14 cellular contexts compared by ENCODE assay signal in genomic region chr16:17459903-17460521, GRCh38. TPM values are rescaled to one million over a fixed set of nuclear protein-coding genes. Genes with fewer than 3 reads are reported as not detected.
DNase-seq lines count a peak whose midpoint lies in the region; ATAC-seq, FAIRE-seq and TF ChIP-seq lines count a peak whose summit lies in the region.
"Had no signal": no experiment of that assay in that cellular context is flagged by ENCODE, and none has a peak within 500 bp of the region (broad histone marks: within the 10 kb centered on the region; RNA-seq: fewer than 3 reads in every experiment).

No MANE protein-coding gene starts in this region.

- no peak overlapping the region for H2BK120ac ChIP-seq in neuronal stem cell (ENCODE audit: low read depth, low read length)
- no peak overlapping the region for H2BK120ac ChIP-seq in mesendoderm (ENCODE audit: low read depth, low read length)

- peak overlapping the region; percentile 53 for H3K4me3 ChIP-seq in OCI-LY1 (ENCODE audit: low read depth, low read length, poor library complexity, severe bottlenecking)
- no peak overlapping the region for H3K4me3 ChIP-seq in neuronal stem cell (ENCODE audit: low read length in 2 of 2)
- no peak overlapping the region for H3K4me3 ChIP-seq in mesendoderm (ENCODE audit: low read length)
- H3K4me3 ChIP-seq: tibial artery had no signal

- H3K18ac ChIP-seq in neuronal stem cell (ENCODE audit: low read length) (peak overlapping the region; percentile 11), mesendoderm (ENCODE audit: low read length) (no peak overlapping the region)

- H3K4ac ChIP-seq in neuronal stem cell (ENCODE audit: low read length): no peak overlapping the region
- H3K4ac ChIP-seq in mesendoderm (ENCODE audit: low read depth, low read length): no peak overlapping the region

- peak; percentile 26 for FAIRE-seq in GM18507 (lab: Jason Lieb, UNC)

- H2AK5ac ChIP-seq in neuronal stem cell (ENCODE audit: low read depth, low read length) (no peak overlapping the region), mesendoderm (ENCODE audit: low read length) (no peak overlapping the region)

- H2BK5ac ChIP-seq in neuronal stem cell (ENCODE audit: low read length) (no peak overlapping the region), mesendoderm (ENCODE audit: low read length) (no peak overlapping the region)

- H4K8ac ChIP-seq in neuronal stem cell (ENCODE audit: low read depth, low read length) (no peak overlapping the region), mesendoderm (ENCODE audit: low read depth, low read length) (no peak overlapping the region)

- no peak overlapping the region for H3K56ac ChIP-seq in mesendoderm (ENCODE audit: low read length)

- WGBS in neuronal stem cell (ENCODE audit: extremely low coverage in 2 of 2, insufficient read length in 2 of 2, insufficient replicate concordance in 1 of 2), 2 donors: no CpG with 5 or more reads among the region's 12 CpGs
- no CpG with 5 or more reads among the region's 12 CpGs for whole genome bisulfite sequencing in mesendoderm (ENCODE audit: extremely low coverage, insufficient coverage, low lambda C conversion rate)

- DNase-seq in GM18507 (ENCODE audit: extremely low spot score, insufficient read length, low read depth) (no peak), neuronal stem cell (ENCODE audit: low spot score) (no peak), mesendoderm (no peak)
- no peak for DNase-seq in activated CD4-positive, alpha-beta T cell treated with anti-CD3 and anti-CD28 coated beads for 4 hours
- no peak for DNase-seq in activated effector memory CD4-positive, alpha-beta T cell treated with anti-CD3 and anti-CD28 coated beads, Interleukin-2, amount 50 U/mL, for 16 hours
- DNase-seq in activated effector memory CD4-positive, alpha-beta T cell treated with Interleukin-2 at 50 U/mL for 16 hours: no peak
- DNase-seq: CD8-positive, alpha-beta memory T cell; mesenchymal stem cell; NCI-H1048; retina; T-helper 2 cell had no signal

- no peak for TF ChIP-seq CTCF in OCI-LY1 (IDR thresholded peaks at IDR 0.05; ENCODE audit: low read length)

- H2AFZ ChIP-seq in OCI-LY1 (ENCODE audit: low read length) (no peak overlapping the region), neuronal stem cell (ENCODE audit: low read length) (no peak overlapping the region)

- H3K9me3 ChIP-seq in OCI-LY1 (ENCODE audit: low read length): no peaks in the 10 kb centered on the region
- H3K9me3 ChIP-seq in neuronal stem cell (replicated peaks in 1 of 2; ENCODE audit: control insufficient read depth in 2 of 2, insufficient read depth in 1 of 2, low read depth in 1 of 2, low read length in 2 of 2): peaks cover 0 to 5% of the 10 kb centered on the region in 2 donors
- H3K9me3 ChIP-seq: tibial artery had no signal

- no peaks in the 10 kb centered on the region for H4K20me1 ChIP-seq in OCI-LY1 (ENCODE audit: insufficient read depth, low read length)

- no peak overlapping the region for H2BK12ac ChIP-seq in neuronal stem cell (ENCODE audit: low read length)

- H3K27me3 ChIP-seq in OCI-LY1 (ENCODE audit: insufficient read depth, low read length) (no peaks in the 10 kb centered on the region), neuronal stem cell (ENCODE audit: control insufficient read depth in 3 of 3, insufficient read depth in 3 of 3, low read depth in 1 of 3, low read length in 3 of 3) (peaks cover 0 to 2% (median 0%) of the 10 kb centered on the region in 3 experiments), mesendoderm (ENCODE audit: insufficient read depth, low read length, poor library complexity) (no peaks in the 10 kb centered on the region)
- H3K27me3 ChIP-seq: tibial artery had no signal

- H3K36me3 ChIP-seq in OCI-LY1 (ENCODE audit: insufficient read depth, low read length): peaks cover 31% of the 10 kb centered on the region; the same call in 1 of the 2 replicates
- H3K36me3 ChIP-seq in neuronal stem cell (replicated peaks in 1 of 2; ENCODE audit: control insufficient read depth in 2 of 2, insufficient read depth in 2 of 2, low read length in 2 of 2): no peaks in the 10 kb centered on the region
- no peaks in the 10 kb centered on the region for H3K36me3 ChIP-seq in mesendoderm (ENCODE audit: control insufficient read depth, insufficient read depth, low read length)
- H3K36me3 ChIP-seq: tibial artery had no signal

- H3K79me2 ChIP-seq in OCI-LY1 (ENCODE audit: insufficient read depth, low read length) (peaks cover 61% of the 10 kb centered on the region), mesendoderm (ENCODE audit: control insufficient read depth, insufficient read depth, low read length) (peaks cover 33% of the 10 kb centered on the region)

- H3K4me1 ChIP-seq in OCI-LY1 (ENCODE audit: insufficient read depth, low read length, severe bottlenecking) (peaks cover 97% of the 10 kb centered on the region), neuronal stem cell (ENCODE audit: control insufficient read depth in 2 of 2, insufficient read depth in 1 of 2, low read depth in 1 of 2, low read length in 2 of 2) (peaks cover 17 to 22% of the 10 kb centered on the region in 2 donors), mesendoderm (ENCODE audit: control insufficient read depth, low read depth, low read length) (peaks cover 15% of the 10 kb centered on the region)

- no peak overlapping the region for H4K91ac ChIP-seq in neuronal stem cell (ENCODE audit: low read depth, low read length, poor library complexity)

- H4K5ac ChIP-seq in mesendoderm (ENCODE audit: low read length): no peak overlapping the region

- H3K4me2 ChIP-seq in OCI-LY1 (ENCODE audit: low read length): peak overlapping the region; percentile 82
- no peak overlapping the region for H3K4me2 ChIP-seq in neuronal stem cell (ENCODE audit: insufficient read depth, low read length, poor library complexity, severe bottlenecking)
- no peak overlapping the region for H3K4me2 ChIP-seq in mesendoderm (ENCODE audit: low read length)

- peak; percentile 57 for ATAC-seq in HG02642 (IDR thresholded peaks at IDR 0.05; ENCODE audit: poor library complexity, unreplicated experiment)

- H2BK15ac ChIP-seq in neuronal stem cell (ENCODE audit: low read length) (no peak overlapping the region), mesendoderm (replicated peaks; ENCODE audit: low read depth) (no peak overlapping the region)

- H3F3A ChIP-seq in OCI-LY1 (ENCODE audit: insufficient read depth, low read length): no peaks in the 10 kb centered on the region

- H3K27ac ChIP-seq in OCI-LY1 (ENCODE audit: low read depth, low read length, poor library complexity, severe bottlenecking) (peak overlapping the region; percentile 99), neuronal stem cell (replicated peaks; ENCODE audit: low read length) (no peak overlapping the region), mesendoderm (ENCODE audit: low read depth, low read length) (no peak overlapping the region)
- H3K27ac ChIP-seq: tibial artery had no signal

- no peaks in the 10 kb centered on the region for H3K9me2 ChIP-seq in OCI-LY1 (ENCODE audit: low read depth, low read length)

- H3K14ac ChIP-seq in neuronal stem cell (ENCODE audit: low read length): no peak overlapping the region

- peak overlapping the region; percentile 66 for H3K9ac ChIP-seq in OCI-LY1 (ENCODE audit: low read length)
- H3K9ac ChIP-seq in neuronal stem cell (ENCODE audit: low read depth, low read length, poor library complexity): no peak overlapping the region
- no peak overlapping the region for H3K9ac ChIP-seq in mesendoderm (ENCODE audit: low read length)

- peaks cover 4% of the 10 kb centered on the region for H3K79me1 ChIP-seq in neuronal stem cell (ENCODE audit: low read depth, low read length)
- peaks cover 26% of the 10 kb centered on the region for H3K79me1 ChIP-seq in mesendoderm (ENCODE audit: low read length)

- H3K23ac ChIP-seq in neuronal stem cell (ENCODE audit: low read depth, low read length, poor library complexity) (no peak overlapping the region), mesendoderm (ENCODE audit: low read length) (no peak overlapping the region)

RNA-seq across cellular contexts. Expression of gene XYLT1, which starts 10.7 kb away (rescaled TPM):
- polyA plus RNA-seq in neuronal stem cell (2013, experiment 1 of 2): 6.1 TPM
- 6.3 TPM for polyA plus RNA-seq in neuronal stem cell (2013, experiment 2 of 2)
- 7.2 TPM for polyA plus RNA-seq in mesendoderm (2013, experiment 1 of 2)
- 6.8 TPM for polyA plus RNA-seq in mesendoderm (2013, experiment 2 of 2)
